9 cellular contexts compared by ENCODE assay signal in the genomic region with DNA sequence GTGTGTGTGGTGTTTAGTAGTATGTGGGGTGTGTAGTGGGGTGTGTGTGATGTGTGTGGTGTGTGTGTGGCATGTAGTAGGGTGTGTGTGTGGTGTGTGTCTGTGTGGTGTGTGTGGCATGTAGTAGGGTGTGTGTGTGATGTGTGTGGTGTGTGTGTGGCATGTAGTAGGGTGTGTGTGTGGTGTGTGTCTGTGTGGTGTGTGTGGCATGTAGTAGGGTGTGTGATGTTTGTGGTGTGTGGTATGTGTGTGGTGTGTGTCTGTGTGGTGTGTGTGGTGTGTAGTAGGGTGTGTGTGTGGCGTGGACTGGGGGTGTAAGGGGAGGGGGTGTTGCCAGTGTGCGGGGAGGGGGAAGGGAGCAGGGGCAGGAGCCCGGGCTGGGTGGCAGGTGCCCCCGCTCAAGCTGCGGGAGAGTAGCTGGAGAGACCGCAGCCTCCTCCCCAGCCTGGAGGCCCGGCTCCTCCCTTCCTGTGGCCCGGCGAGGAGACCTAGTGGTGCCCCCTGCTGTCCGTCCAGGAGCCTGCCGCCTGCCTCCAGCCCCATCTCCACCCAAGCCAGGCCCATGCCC. TPM values are rescaled to one million over a fixed set of nuclear protein-coding genes. Genes with fewer than 3 reads are reported as not detected.
A peak's percentile ranks its signal among the peaks of the same experiment; 100 is the strongest.
DNase-seq lines count a peak whose midpoint lies in the region; ATAC-seq and TF ChIP-seq lines count a peak whose summit lies in the region.
"Not testable (repeated sequence)": the region's sequence is repeated elsewhere in the genome, so short reads cannot be mapped to it uniquely, and the experiment has no call there.
"Had no signal": no experiment of that assay in that cellular context is flagged by ENCODE, and none has a peak within 500 bp of the region (broad histone marks: within the 10 kb centered on the region; RNA-seq: fewer than 3 reads in every experiment).

No MANE protein-coding gene starts in this region.

- not testable (repeated sequence) for TF ChIP-seq EP300 in ovary (IDR thresholded peaks at IDR 0.05)

- not testable (repeated sequence) for H3K4me2 ChIP-seq in HCT116 (ENCODE audit: low read length)

- H3K36me3 ChIP-seq in HCT116 (ENCODE audit: control insufficient read depth in 1 of 2, insufficient read depth in 2 of 2, low read length in 2 of 2); ovary: not testable (repeated sequence)

- DNase-seq in GM10266 (ENCODE audit: extremely low spot score), result not testable (repeated sequence)
- peak; percentile 18 for DNase-seq in HCT116 (ENCODE audit: low read depth, low spot score)
- peak; percentile 74 for DNase-seq in activated CD4-positive, alpha-beta T cell treated with anti-CD3 and anti-CD28 coated beads, Interleukin-2, amount 50 U/mL, for 1 hour
- peak; percentile 67 for DNase-seq in activated naive CD8-positive, alpha-beta T cell treated with anti-CD3 and anti-CD28 coated beads for 36 hours
- DNase-seq in cardiac septum (ENCODE audit: low spot score), result peak; percentile 71
- peak; percentile 14 to 69 (median 32) for DNase-seq in ovary
- peak; percentile 27 to 32 for DNase-seq in stimulated activated CD8-positive, alpha-beta memory T cell treated with anti-CD3 and anti-CD28 coated beads, Interleukin-4, amount 100 ng/mL, for 1 hour (ENCODE audit: low read depth in 2 of 2, low spot score in 1 of 2)

- not testable (repeated sequence) for H3K9me3 ChIP-seq in HCT116 (ENCODE audit: control insufficient read depth in 1 of 2, insufficient read depth in 1 of 2, low read depth in 1 of 2, low read length in 2 of 2); ovary

- H3K27ac ChIP-seq in HCT116 (ENCODE audit: low read depth, low read length); ovary: not testable (repeated sequence)

- RAD21 ChIA-PET in HCT116 (lab: Charles Lee; ENCODE audit: low non-redundant PET in 1 of 2, low total read pairs in 2 of 2, uncharacterized antibody in 2 of 2, unreplicated experiment in 2 of 2), result not testable (repeated sequence)

- not testable (repeated sequence) for H3K4me3 ChIP-seq in HCT116 (replicated peaks in 1 of 2; ENCODE audit: low read depth in 1 of 2, low read length in 2 of 2); ovary

- 54 to 63% (median 56%) methylated on average over 1 to 8 of the region's 11 CpGs for WGBS in ovary, 3 donors

- peak; percentile 100 for ATAC-seq in HCT116

- TF ChIP-seq POLR2A in HCT116 (IDR thresholded peaks at IDR 0.05; ENCODE audit: borderline replicate concordance, extremely low read depth, insufficient read depth, insufficient read length); ovary (IDR thresholded peaks at IDR 0.05): not testable (repeated sequence)

- not testable (repeated sequence) for TF ChIP-seq RAD21 in HCT116 (IDR thresholded peaks at IDR 0.05; ENCODE audit: low read depth)

- not testable (repeated sequence) for H3K36me3 Mint-ChIP-seq in activated naive CD8-positive, alpha-beta T cell treated with anti-CD3 and anti-CD28 coated beads for 36 hours

- not testable (repeated sequence) for H3K27me3 ChIP-seq in HCT116 (ENCODE audit: insufficient read depth, low read length); ovary

- not testable (repeated sequence) for H2AFZ ChIP-seq in HCT116 (ENCODE audit: low read depth, low read length, poor library complexity, severe bottlenecking)

- intact Hi-C loops in HCT116 (cut with micrococcal nuclease); cardiac septum (cut with DNase I); ovary (cut with DNase I): not testable (repeated sequence)

- H3K27ac Mint-ChIP-seq in activated naive CD8-positive, alpha-beta T cell treated with anti-CD3 and anti-CD28 coated beads for 36 hours, result not testable (repeated sequence)

- BruUV-seq in HCT116 (replicated peaks; lab: Mats Ljungman, UMichigan), result not testable (repeated sequence)

- not testable (repeated sequence) for H3K4me1 ChIP-seq in HCT116 (ENCODE audit: control insufficient read depth in 1 of 2, insufficient read depth in 2 of 2, low read length in 2 of 2); ovary (ENCODE audit: insufficient read depth)

- not testable (repeated sequence) for H3K79me2 ChIP-seq in HCT116 (ENCODE audit: insufficient read depth, low read length)

- not testable (repeated sequence) for H3K9ac ChIP-seq in HCT116 (ENCODE audit: low read length)

- not testable (repeated sequence) for H3K9me3 Mint-ChIP-seq in activated naive CD8-positive, alpha-beta T cell treated with anti-CD3 and anti-CD28 coated beads for 36 hours

- not testable (repeated sequence) for H3K4me3 Mint-ChIP-seq in activated naive CD8-positive, alpha-beta T cell treated with anti-CD3 and anti-CD28 coated beads for 36 hours

- H4K20me1 ChIP-seq in HCT116 (ENCODE audit: insufficient read depth), result not testable (repeated sequence)

- not testable (repeated sequence) for H3K4me1 Mint-ChIP-seq in activated naive CD8-positive, alpha-beta T cell treated with anti-CD3 and anti-CD28 coated beads for 36 hours

- POLR2A ChIA-PET in HCT116 (lab: Charles Lee), result not testable (repeated sequence)

- not testable (repeated sequence) for H3K9me2 ChIP-seq in HCT116 (ENCODE audit: insufficient read depth)

- CTCF ChIA-PET in HCT116 (lab: Charles Lee), result not testable (repeated sequence)

- TF ChIP-seq CTCF in GM10266 (IDR thresholded peaks at IDR 0.05; ENCODE audit: control insufficient read depth, insufficient read depth, low read depth, missing control alignments) (peak; percentile 29), LNCAP (IDR thresholded peaks at IDR 0.05) (peak; percentile 17; the same call in 1 of the 2 replicates)
- TF ChIP-seq CTCF in HCT116 (IDR thresholded peaks at IDR 0.05 in 2 of 3, conservative IDR thresholded peaks at IDR 0.05 in 1 of 3; ENCODE audit: borderline replicate concordance in 1 of 3, insufficient read depth in 1 of 3, low read depth in 2 of 3, low read length in 2 of 3); ovary (IDR thresholded peaks at IDR 0.05): not testable (repeated sequence)

- not testable (repeated sequence) for H3K27me3 Mint-ChIP-seq in activated naive CD8-positive, alpha-beta T cell treated with anti-CD3 and anti-CD28 coated beads for 36 hours

RNA-seq across cellular contexts. Expression of a gene that starts 38.3 kb away (rescaled TPM):
- not detected for total RNA-seq in HCT116 (2021; ENCODE audit: unreplicated experiment)
- polyA plus RNA-seq in HCT116 (2012), result 0.19 and 0.26 TPM in 2 replicates
- under 1 TPM in 1 of 2 experiments, not detected in 1; 0.21 TPM for total RNA-seq in activated naive CD8-positive, alpha-beta T cell treated with anti-CD3 and anti-CD28 coated beads for 36 hours
- total RNA-seq in cardiac septum, result 1.6 TPM
- under 1 TPM in 4 of 7 donors, not detected in 3; 0.24 to 0.87 (median 0.63) TPM for total RNA-seq in ovary
- polyA plus RNA-seq in ovary, result under 1 TPM in 1 of 2 donors, not detected in 1; 0.17 TPM
- polyA plus RNA-seq: cardiac muscle cell had no signal
